In genomic region chr10:111481271-111482073, GRCh38 we compare ENCODE assay signal across 16 cellular contexts.
DNase-seq lines count a peak whose midpoint lies in the region; TF ChIP-seq lines count a peak whose summit lies in the region.
"Had no signal": no experiment of that assay in that cellular context is flagged by ENCODE, and none has a peak within 500 bp of the region (broad histone marks: within the 10 kb centered on the region; RNA-seq: fewer than 3 reads in every experiment).

No MANE protein-coding gene starts in this region.

- H2AFZ ChIP-seq in osteoblast (ENCODE audit: low read length), result no peak overlapping the region

- H3K27me3 Mint-ChIP-seq in brain, result peaks cover 7% of the 10 kb centered on the region

- peak; percentile 1 for DNase-seq in DMS79 treated with DMSO at 0.1 percent for 48 hours (lab: John Stamatoyannopoulos, UW)
- DNase-seq in DMS79 (lab: John Stamatoyannopoulos, UW), result no peak
- peak; percentile 34 for DNase-seq in NCI-H69 (lab: John Stamatoyannopoulos, UW)
- DNase-seq in osteoblast (ENCODE audit: insufficient read length, low spot score, missing footprints), result peak; percentile 36
- DNase-seq in NCI-H1105 (lab: John Stamatoyannopoulos, UW), result no peak
- no peak for DNase-seq in activated CD4-positive, alpha-beta T cell treated with anti-CD3 and anti-CD28 coated beads for 4 hours
- no peak for DNase-seq in NOMO-1 (lab: John Stamatoyannopoulos, UW; ENCODE audit: unreplicated experiment in 2 of 2)
- DNase-seq: activated naive CD4-positive, alpha-beta T cell treated with anti-CD3 and anti-CD28 coated beads, Interleukin-2, amount 50 U/mL, for 16 hours; effector memory CD4-positive, alpha-beta T cell; IMR-90; NCI-H2029; pancreas; stomach had no signal

- TF ChIP-seq CTCF in brain (conservative IDR thresholded peaks at IDR 0.05) (no peak), osteoblast (IDR thresholded peaks at IDR 0.05; ENCODE audit: extremely low read depth, low read depth, low read length) (no peak)

- no peaks in the 10 kb centered on the region for H3K9me3 ChIP-seq in osteoblast (ENCODE audit: low read depth, low read length)
- H3K9me3 ChIP-seq: pancreas, stomach, vagina had no signal

- no peaks in the 10 kb centered on the region for H3K4me1 ChIP-seq in osteoblast (ENCODE audit: insufficient read depth, low read length)
- H3K4me1 ChIP-seq: pancreas, stomach, vagina had no signal

- H3K4me3 Mint-ChIP-seq in brain, result no peak overlapping the region

- H3K36me3 ChIP-seq in osteoblast (ENCODE audit: insufficient read depth, low read length), result no peaks in the 10 kb centered on the region
- H3K36me3 ChIP-seq: cardiac muscle cell, pancreas, stomach, vagina had no signal

- no peak overlapping the region for H3K27ac ChIP-seq in osteoblast (ENCODE audit: low read depth, low read length)
- H3K27ac ChIP-seq: cardiac muscle cell, pancreas, stomach, vagina had no signal

- no peaks in the 10 kb centered on the region for H3K36me3 Mint-ChIP-seq in brain

- peaks cover 12% of the 10 kb centered on the region for H3K4me1 Mint-ChIP-seq in brain

- peak overlapping the region in 3 of 5 experiments; percentile 2 to 52 (median 52) for H3K27ac Mint-ChIP-seq in brain

- H3K79me2 ChIP-seq in osteoblast (ENCODE audit: insufficient read depth, low read length), result no peaks in the 10 kb centered on the region

- H3K9me3 Mint-ChIP-seq in brain, result no peaks in the 10 kb centered on the region

- H3K4me2 ChIP-seq in osteoblast (ENCODE audit: insufficient read depth, low read length), result no peak overlapping the region

- H3K4me3 ChIP-seq in osteoblast (ENCODE audit: insufficient read depth, low read length), result no peak overlapping the region
- H3K4me3 ChIP-seq: cardiac muscle cell, pancreas, stomach, vagina had no signal

- H3K27me3 ChIP-seq in osteoblast (ENCODE audit: insufficient read depth, low read length), result no peaks in the 10 kb centered on the region
- H3K27me3 ChIP-seq: cardiac muscle cell, pancreas, stomach, vagina had no signal

- no peaks in the 10 kb centered on the region for H4K20me1 ChIP-seq in osteoblast (ENCODE audit: insufficient read depth, low read length)

Comparison
In these comparisons a context has a peak if more than half of its experiments do, and no peak if none do; other contexts are left out.
1. DNase-seq: peak in DMS79 treated with DMSO at 0.1 percent for 48 hours (single experiment), NCI-H69 (single experiment) and osteoblast (single experiment); none in DMS79 (single experiment), NCI-H1105 (single experiment), activated CD4-positive, alpha-beta T cell treated with anti-CD3 and anti-CD28 coated beads for 4 hours (0 of 2) and NOMO-1 (0 of 2).